Comparison of ENCODE assay signal across 16 cellular contexts in genomic region chr17:61492759-61493526, GRCh38. TPM values are rescaled to one million over a fixed set of nuclear protein-coding genes. Genes with fewer than 3 reads are reported as not detected.
A peak's percentile ranks its signal among the peaks of the same experiment; 100 is the strongest.
DNase-seq lines count a peak whose midpoint lies in the region; ATAC-seq and TF ChIP-seq lines count a peak whose summit lies in the region.
"Had no signal": no experiment of that assay in that cellular context is flagged by ENCODE, and none has a peak within 500 bp of the region (broad histone marks: within the 10 kb centered on the region; RNA-seq: fewer than 3 reads in every experiment).

No MANE protein-coding gene starts in this region.

- H3K18ac ChIP-seq in IMR-90 (ENCODE audit: low read depth, low read length), result peak overlapping the region; percentile 88; the same call in 1 of the 2 replicates

- dilution Hi-C loops in IMR-90 (cut with HindIII; ENCODE audit: low sequenced_read_pairs, unreplicated experiment), result no loop called here

- H3K9me3 ChIP-seq in IMR-90 (ENCODE audit: control insufficient read depth, insufficient read depth, low read length) (no peaks in the 10 kb centered on the region), muscle layer of duodenum (ENCODE audit: control insufficient read depth in 1 of 2, low read length in 2 of 2) (no peaks in the 10 kb centered on the region)
- H3K9me3 ChIP-seq: BLaER1 treated with 17β-estradiol and CSF1 and Interleukin-3, amounts not matched to agents 10 nM and 100 nM had no signal

- peak overlapping the region; percentile 79 for H2BK120ac ChIP-seq in IMR-90 (ENCODE audit: low read depth, low read length)

- peak overlapping the region; percentile 40; the same call in 1 of the 2 replicates for H3K4me2 ChIP-seq in IMR-90 (ENCODE audit: low read depth, low read length)
- H3K4me2 ChIP-seq: BLaER1 treated with 17β-estradiol and CSF1 and Interleukin-3, amounts not matched to agents 10 nM and 100 nM had no signal

- peak overlapping the region; percentile 84; the same call in 1 of the 2 replicates for H2BK20ac ChIP-seq in IMR-90 (ENCODE audit: low read depth, low read length)

- peak overlapping the region; percentile 81 for H3K14ac ChIP-seq in IMR-90 (replicated peaks; ENCODE audit: low read depth, low read length)

- no peaks in the 10 kb centered on the region for H3K27me3 ChIP-seq in IMR-90 (ENCODE audit: control insufficient read depth, insufficient read depth, low read length)
- no peaks in the 10 kb centered on the region for H3K27me3 ChIP-seq in muscle layer of duodenum (ENCODE audit: low read depth, low read length)
- H3K27me3 ChIP-seq: BLaER1 treated with 17β-estradiol and CSF1 and Interleukin-3, amounts not matched to agents 10 nM and 100 nM had no signal

- peak overlapping the region; percentile 71; the same call in 1 of the 2 replicates for H4K5ac ChIP-seq in IMR-90 (ENCODE audit: low read depth, low read length)

- in situ Hi-C loops in IMR-90 (cut with MboI; ENCODE audit: low sequenced_read_pairs), result no loop called here

- H4K8ac ChIP-seq in IMR-90 (ENCODE audit: low read depth in 2 of 2, low read length in 2 of 2), result peak overlapping the region; percentile 61 to 80; a peak in 3 of 4 replicates

- no TSS peak for BruUV-seq in IMR-90 (replicated peaks; lab: Mats Ljungman, UMichigan)

- H3K27ac ChIP-seq in IMR-90 (ENCODE audit: insufficient read depth, low read length), result peak overlapping the region; percentile 26; the same call in 1 of the 2 replicates
- peak overlapping the region; percentile 81 for H3K27ac ChIP-seq in muscle layer of duodenum (ENCODE audit: low read length)
- H3K27ac ChIP-seq: BLaER1 treated with 17β-estradiol and CSF1 and Interleukin-3, amounts not matched to agents 10 nM and 100 nM had no signal

- H2AK5ac ChIP-seq in IMR-90 (ENCODE audit: low read depth, low read length), result peak overlapping the region; percentile 62

- ATAC-seq in IMR-90 (ENCODE audit: low read depth) (peak; percentile 8; the same call in 1 of the 2 replicates), HG03565 (IDR thresholded peaks at IDR 0.05; ENCODE audit: unreplicated experiment) (no peak)
- ATAC-seq: stimulated activated effector memory CD8-positive, alpha-beta T cell treated with anti-CD3 and anti-CD28 coated beads, Interleukin-12 subunit alpha, Interleukin-12 subunit beta, amount 100 ng/mL, for 72 hours had no signal

- WGBS in IMR-90 (ENCODE audit: extremely low coverage in 2 of 2, insufficient read length in 1 of 2), 2 experiments, result 50% methylated on average over 3 of the region's 8 CpGs; no CpG with 5 or more reads in 1 of the 2 experiments

- no peaks in the 10 kb centered on the region for H4K20me1 ChIP-seq in IMR-90 (ENCODE audit: insufficient read depth, low read length)
- H4K20me1 ChIP-seq: BLaER1 treated with 17β-estradiol and CSF1 and Interleukin-3, amounts not matched to agents 10 nM and 100 nM had no signal

- DNase-seq in AG09309 (ENCODE audit: low read depth) (peak; percentile 90), IMR-90 (peak; percentile 56), dedifferentiated amniotic fluid mesenchymal stem cell (ENCODE audit: extremely low spot score) (peak; percentile 68), HK-2 (ENCODE audit: unreplicated experiment) (no peak), NCI-H1105 treated with DMSO at 0.1 percent for 48 hours (lab: John Stamatoyannopoulos, UW) (no peak), foreskin melanocyte (no peak)
- DNase-seq: activated naive CD4-positive, alpha-beta T cell treated with Interleukin-2 at 50 U/mL for 16 hours; NCI-H748 treated with DMSO at 0.1 percent for 48 hours; SIG-M5; stimulated activated CD4-positive, alpha-beta T cell treated with anti-CD3 and anti-CD28 coated beads, Interleukin-2, amount 100 ng/mL, for 48 hours had no signal

- no peaks in the 10 kb centered on the region for H3K79me1 ChIP-seq in IMR-90 (ENCODE audit: low read depth in 1 of 2, low read length in 2 of 2)

- TF ChIP-seq CTCF in AG09309 (IDR thresholded peaks at IDR 0.05; ENCODE audit: control insufficient read depth, insufficient read depth, low read depth, low read length, missing control alignments) (peak; percentile 26), IMR-90 (conservative IDR thresholded peaks at IDR 0.05; ENCODE audit: low read depth, low read length) (no peak)

- H3K4ac ChIP-seq in IMR-90 (ENCODE audit: low read depth, low read length), result peak overlapping the region; percentile 50; the same call in 1 of the 2 replicates

- POLR2A ChIA-PET in IMR-90 (lab: Charles Lee; ENCODE audit: unreplicated experiment), result interaction anchor here (0.6 kb wide), 1 partner anchor 50 kb away, joined by 4 read pairs; no protein-coding TSS in a partner anchor

- H3K36me3 ChIP-seq in IMR-90 (ENCODE audit: control insufficient read depth, insufficient read depth, low read length) (no peaks in the 10 kb centered on the region), muscle layer of duodenum (ENCODE audit: control insufficient read depth in 1 of 2, insufficient read depth in 2 of 2, low read length in 2 of 2) (no peaks in the 10 kb centered on the region)
- H3K36me3 ChIP-seq: BLaER1 treated with 17β-estradiol and CSF1 and Interleukin-3, amounts not matched to agents 10 nM and 100 nM had no signal

- H2BK5ac ChIP-seq in IMR-90 (ENCODE audit: low read depth, low read length, poor library complexity, severe bottlenecking), result peak overlapping the region; percentile 95

- H3K4me1 ChIP-seq in IMR-90 (ENCODE audit: control insufficient read depth, insufficient read depth, low read length) (peaks cover 12% of the 10 kb centered on the region), muscle layer of duodenum (ENCODE audit: control insufficient read depth in 1 of 2, insufficient read depth in 2 of 2, low read length in 2 of 2) (no peaks in the 10 kb centered on the region)

- peaks cover 10% of the 10 kb centered on the region; the same call in 1 of the 2 replicates for H3K9me1 ChIP-seq in IMR-90 (ENCODE audit: insufficient read depth, low read length)

- TF ChIP-seq RAD21 in IMR-90 (IDR thresholded peaks at IDR 0.05; ENCODE audit: low read length), result no peak

- H2AK9ac ChIP-seq in IMR-90 (replicated peaks; ENCODE audit: low read depth, low read length, poor library complexity), result no peak overlapping the region

- H3K56ac ChIP-seq in IMR-90 (ENCODE audit: extremely low read depth, insufficient read depth, low read length), result 0 out of 2 replicates have a peak overlapping the region, but pooled peaks have one; percentile 44

- H3K9ac ChIP-seq in IMR-90 (ENCODE audit: low read depth, low read length), result no peak overlapping the region
- H3K9ac ChIP-seq: BLaER1 treated with 17β-estradiol and CSF1 and Interleukin-3, amounts not matched to agents 10 nM and 100 nM had no signal

- CTCF ChIA-PET in IMR-90 (lab: Yijun Ruan, JAX), result no interaction called here

- peak overlapping the region; percentile 80; the same call in 1 of the 3 replicates for H2BK15ac ChIP-seq in IMR-90 (ENCODE audit: low read depth, low read length)

- H3K23ac ChIP-seq in IMR-90 (ENCODE audit: low read depth, low read length), result 0 out of 2 replicates have a peak overlapping the region, but pooled peaks have one; percentile 25

- H3K4me3 ChIP-seq in AG09309 (ENCODE audit: control insufficient read depth, low read depth, low read length), result no peak overlapping the region
- H3K4me3 ChIP-seq in IMR-90 (ENCODE audit: insufficient read depth, low read depth, low read length), result no peak overlapping the region
- H3K4me3 ChIP-seq in muscle layer of duodenum (ENCODE audit: low read depth in 1 of 2, low read length in 2 of 2), result no peak overlapping the region
- H3K4me3 ChIP-seq: BLaER1 treated with 17β-estradiol and CSF1 and Interleukin-3, amounts not matched to agents 10 nM and 100 nM had no signal

- H4K91ac ChIP-seq in IMR-90 (ENCODE audit: insufficient read depth, low read depth, low read length), result peak overlapping the region; percentile 53

- TF ChIP-seq POLR2A in IMR-90 (IDR thresholded peaks at IDR 0.05; ENCODE audit: low read depth, low read length), result no peak

- intact Hi-C loops in IMR-90 (cut with micrococcal nuclease), result no loop called here

- peak overlapping the region; percentile 68 for H2AFZ ChIP-seq in IMR-90 (replicated peaks; ENCODE audit: low read length, poor library complexity)

TF ChIP-seq in IMR-90, 13 proteins besides CTCF, POLR2A, EP300 and RAD21:
- 0 out of 2 replicates have a peak, but pooled peaks have one; percentile 8 for TF ChIP-seq USF2 (IDR thresholded peaks at IDR 0.05; ENCODE audit: low read depth, low read length)
- TF ChIP-seq RCOR1 (IDR thresholded peaks at IDR 0.05; ENCODE audit: insufficient replicate concordance, low read length), result no peak

RNA-seq across cellular contexts. Expression of gene TBX4, which starts 40.7 kb away (rescaled TPM):
- 0.28 TPM in 1 of 2 replicates, not detected in the other for total RNA-seq in IMR-90 (2012; rRNA removed)
- 0.05 TPM in 1 of 2 replicates, not detected in the other for polyA plus RNA-seq in IMR-90 (2012; rRNA removed)
- polyA plus RNA-seq in IMR-90 (2012; cell fraction: cytosol; rRNA removed), result 0.04 TPM in 1 of 2 replicates, not detected in the other
- 0.12 and 0.23 TPM in 2 replicates for polyA plus RNA-seq in IMR-90 (2012; cell fraction: nucleus; rRNA removed; ENCODE audit: low replicate concordance)
- total RNA-seq: activated CD8-positive, alpha-beta memory T cell treated with anti-CD3 and anti-CD28 coated beads for 36 hours; renal cortical epithelial cell had no signal

Comparison
In these comparisons a context has a peak if more than half of its experiments do, and no peak if none do; other contexts are left out.
1. DNase-seq: peak in AG09309 (single experiment), IMR-90 (single experiment) and dedifferentiated amniotic fluid mesenchymal stem cell (single experiment); none in HK-2 (single experiment), NCI-H1105 treated with DMSO at 0.1 percent for 48 hours (single experiment) and foreskin melanocyte (single experiment).